Comparison of ENCODE assay signal across 1 cellular context in genomic region chr2:12175323-12175722, GRCh38.
TF ChIP-seq lines count a peak whose summit lies in the region.

No MANE protein-coding gene starts in this region.

TF ChIP-seq in IMR-90, 13 proteins besides CTCF, POLR2A, EP300 and RAD21 (continued from another document):
- no peak for TF ChIP-seq NFE2L2 (IDR thresholded peaks at IDR 0.05; ENCODE audit: low read depth, low read length)
- TF ChIP-seq, protein P1, sequence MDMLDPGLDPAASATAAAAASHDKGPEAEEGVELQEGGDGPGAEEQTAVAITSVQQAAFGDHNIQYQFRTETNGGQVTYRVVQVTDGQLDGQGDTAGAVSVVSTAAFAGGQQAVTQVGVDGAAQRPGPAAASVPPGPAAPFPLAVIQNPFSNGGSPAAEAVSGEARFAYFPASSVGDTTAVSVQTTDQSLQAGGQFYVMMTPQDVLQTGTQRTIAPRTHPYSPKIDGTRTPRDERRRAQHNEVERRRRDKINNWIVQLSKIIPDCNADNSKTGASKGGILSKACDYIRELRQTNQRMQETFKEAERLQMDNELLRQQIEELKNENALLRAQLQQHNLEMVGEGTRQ (IDR thresholded peaks at IDR 0.05; ENCODE audit: low read depth, low read length) = no peak
